Comparison of ENCODE assay signal across 8 cellular contexts in genomic region chr3:171458857-171459129, GRCh38. TPM values are rescaled to one million over a fixed set of nuclear protein-coding genes. Genes with fewer than 3 reads are reported as not detected.
DNase-seq lines count a peak whose midpoint lies in the region; ATAC-seq and TF ChIP-seq lines count a peak whose summit lies in the region.

No MANE protein-coding gene starts in this region.

- in situ Hi-C loops in brain microvascular endothelial cell (cut with HindIII; ENCODE audit: low pct_ligation_motif_present, low sequenced_read_pairs), result no loop called here

- no peaks in the 10 kb centered on the region for H3K27me3 Mint-ChIP-seq in activated naive CD4-positive, alpha-beta T cell treated with anti-CD3 and anti-CD28 coated beads, Interleukin-2, amount 10 ng/mL, durations not matched to agents 7 days and 5 days
- peaks cover 67% of the 10 kb centered on the region for H3K27me3 Mint-ChIP-seq in type B pancreatic cell

- H3K36me3 Mint-ChIP-seq in activated naive CD4-positive, alpha-beta T cell treated with anti-CD3 and anti-CD28 coated beads, Interleukin-2, amount 10 ng/mL, durations not matched to agents 7 days and 5 days, result peaks cover 6% of the 10 kb centered on the region
- H3K36me3 Mint-ChIP-seq in type B pancreatic cell, result no peaks in the 10 kb centered on the region

- peak overlapping the region; percentile 90 for H3K27ac Mint-ChIP-seq in activated naive CD4-positive, alpha-beta T cell treated with anti-CD3 and anti-CD28 coated beads, Interleukin-2, amount 10 ng/mL, durations not matched to agents 7 days and 5 days
- peak overlapping the region; percentile 44 for H3K27ac Mint-ChIP-seq in type B pancreatic cell

- H3K9me3 Mint-ChIP-seq in activated naive CD4-positive, alpha-beta T cell treated with anti-CD3 and anti-CD28 coated beads, Interleukin-2, amount 10 ng/mL, durations not matched to agents 7 days and 5 days, result no peaks in the 10 kb centered on the region
- H3K9me3 Mint-ChIP-seq in type B pancreatic cell, result no peaks in the 10 kb centered on the region

- H3K4me3 ChIP-seq in brain microvascular endothelial cell (ENCODE audit: low read depth, low read length), result peak overlapping the region; percentile 79

- DNase-seq in activated naive CD4-positive, alpha-beta T cell treated with anti-CD3 and anti-CD28 coated beads, Interleukin-2, amount 10 ng/mL, durations not matched to agents 7 days and 5 days, result no peak
- no peak for DNase-seq in activated naive CD4-positive, alpha-beta T cell treated with Interleukin-2 at 50 U/mL for 16 hours
- DNase-seq in brain microvascular endothelial cell (no peak), medulla oblongata (ENCODE audit: extremely low spot score) (peak; percentile 27), type B pancreatic cell (ENCODE audit: extremely low spot score, unreplicated experiment) (no peak), NCI-H187 treated with DMSO at 0.1 percent for 48 hours (lab: John Stamatoyannopoulos, UW) (no peak), NCI-H187 (lab: John Stamatoyannopoulos, UW) (no peak)

- H3K27me3 ChIP-seq in brain microvascular endothelial cell (replicated peaks), result no peaks in the 10 kb centered on the region

- TF ChIP-seq CTCF in brain microvascular endothelial cell (IDR thresholded peaks at IDR 0.05; ENCODE audit: low read depth, low read length, missing control alignments) (no peak), type B pancreatic cell (conservative IDR thresholded peaks at IDR 0.05) (no peak)

- ATAC-seq in HG02798 (IDR thresholded peaks at IDR 0.05; ENCODE audit: poor library complexity, unreplicated experiment), result no peak

- peak overlapping the region; percentile 94 for H3K4me3 Mint-ChIP-seq in activated naive CD4-positive, alpha-beta T cell treated with anti-CD3 and anti-CD28 coated beads, Interleukin-2, amount 10 ng/mL, durations not matched to agents 7 days and 5 days
- peak overlapping the region; percentile 93 for H3K4me3 Mint-ChIP-seq in type B pancreatic cell

- peaks cover 51% of the 10 kb centered on the region for H3K4me1 Mint-ChIP-seq in activated naive CD4-positive, alpha-beta T cell treated with anti-CD3 and anti-CD28 coated beads, Interleukin-2, amount 10 ng/mL, durations not matched to agents 7 days and 5 days
- peaks cover 34% of the 10 kb centered on the region for H3K4me1 Mint-ChIP-seq in type B pancreatic cell (ENCODE audit: unreplicated experiment)

- no peaks in the 10 kb centered on the region for H3K36me3 ChIP-seq in brain microvascular endothelial cell (replicated peaks)

- CTCF ChIA-PET in activated naive CD4-positive, alpha-beta T cell treated with anti-CD3 and anti-CD28 coated beads, Interleukin-2, amount 10 ng/mL, durations not matched to agents 7 days and 5 days (lab: Charles Lee), result interaction anchor here (1.2 to 1.8 kb wide), 2 partner anchors 272 to 296 kb away, joined by 3 to 4 read pairs; no protein-coding TSS in a partner anchor

- no peak overlapping the region for H3K27ac ChIP-seq in brain microvascular endothelial cell

RNA-seq across cellular contexts. Expression of gene TNIK, which starts 1.4 kb away (rescaled TPM):
- total RNA-seq in type B pancreatic cell (ENCODE audit: low replicate concordance), result 8.1 and 38.1 TPM in 2 replicates
